In the genomic region with DNA sequence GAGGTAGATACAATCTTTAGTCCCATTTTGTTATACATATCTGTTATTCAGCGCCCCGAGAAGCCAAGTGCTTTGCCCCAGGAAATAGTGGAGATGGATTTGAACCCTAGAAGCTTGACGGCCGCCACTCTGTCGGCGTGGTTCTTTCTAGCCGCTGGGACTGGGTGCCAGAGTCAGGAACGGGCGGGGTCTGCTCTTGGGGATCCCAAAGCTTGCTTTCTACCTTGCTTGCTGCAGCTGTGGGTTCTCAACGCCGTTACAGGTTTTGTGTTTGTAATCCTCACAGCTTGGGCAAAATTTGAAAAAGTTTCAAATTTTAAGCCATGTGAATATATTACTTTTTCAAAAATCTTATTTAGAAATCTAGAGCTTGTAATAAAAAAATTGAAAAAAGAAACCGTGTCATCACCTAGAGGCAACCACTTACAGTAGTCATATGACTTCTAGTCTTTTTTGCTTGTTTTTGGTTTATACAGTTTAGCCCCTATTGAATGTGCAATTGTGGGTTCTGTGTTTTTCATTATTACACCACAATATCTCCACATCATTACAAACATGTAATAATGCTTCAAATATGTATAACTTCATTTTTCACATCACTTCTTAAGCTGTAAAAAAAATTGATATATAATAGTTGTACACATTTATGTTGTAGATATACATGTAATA, we compare ENCODE assay signal across 1 cellular context.
TF ChIP-seq lines count a peak whose summit lies in the region.

No MANE protein-coding gene starts in this region.

TF ChIP-seq in HepG2, 621 proteins besides CTCF, POLR2A, EP300 and RAD21 (continued from another document and continues in another):
- TF ChIP-seq CREB1 (IDR thresholded peaks at IDR 0.05) (peak; percentile 18; the same call in 1 of the 2 replicates), CREB1 (CRISPR knock-in tag; IDR thresholded peaks at IDR 0.05) (no peak), ZBTB7A (CRISPR knock-in tag; IDR thresholded peaks at IDR 0.05) (no peak), ATM (IDR thresholded peaks at IDR 0.05; ENCODE audit: borderline replicate concordance) (no peak), ZNF136 (CRISPR knock-in tag; IDR thresholded peaks at IDR 0.05; ENCODE audit: low read depth) (no peak), ZKSCAN5 (CRISPR knock-in tag; IDR thresholded peaks at IDR 0.05) (no peak), ZNF562 (CRISPR knock-in tag; IDR thresholded peaks at IDR 0.05; ENCODE audit: borderline replicate concordance) (no peak), ASH2L (IDR thresholded peaks at IDR 0.05; ENCODE audit: insufficient read length, low read depth, low read length) (no peak), SYNCRIP (IDR thresholded peaks at IDR 0.05; ENCODE audit: insufficient read depth, low read depth, low read length) (no peak), SRSF1 (optimal IDR thresholded peaks at IDR 0.05; ENCODE audit: low read depth, low read length) (no peak), ZNF138 (CRISPR knock-in tag; IDR thresholded peaks at IDR 0.05; ENCODE audit: low read depth) (no peak), EZH2 (conservative IDR thresholded peaks at IDR 0.05; ENCODE audit: low read depth, low read length) (no peak), ZNF235 (CRISPR knock-in tag; IDR thresholded peaks at IDR 0.05; ENCODE audit: borderline replicate concordance) (0 out of 2 replicates have a peak, but pooled peaks have one; percentile 21), ZNF552 (CRISPR knock-in tag; IDR thresholded peaks at IDR 0.05; ENCODE audit: borderline replicate concordance) (0 out of 2 replicates have a peak, but pooled peaks have one; percentile 54), TOPORS (CRISPR knock-in tag; IDR thresholded peaks at IDR 0.05) (no peak), NFRKB (IDR thresholded peaks at IDR 0.05) (no peak), ZNF761 (CRISPR knock-in tag; conservative IDR thresholded peaks at IDR 0.05) (no peak), ADNP (CRISPR knock-in tag; IDR thresholded peaks at IDR 0.05) (no peak), ZNF33A (CRISPR knock-in tag; IDR thresholded peaks at IDR 0.05; ENCODE audit: borderline replicate concordance) (peak; percentile 59; the same call in 1 of the 2 replicates), ZNF431 (CRISPR knock-in tag; IDR thresholded peaks at IDR 0.05; ENCODE audit: borderline replicate concordance, low read depth) (no peak), MEF2D (CRISPR knock-in tag; IDR thresholded peaks at IDR 0.05) (peak; percentile 10; the same call in 1 of the 2 replicates), MTA1 (CRISPR knock-in tag; IDR thresholded peaks at IDR 0.05; ENCODE audit: borderline replicate concordance) (no peak), ZNF550 (CRISPR knock-in tag; IDR thresholded peaks at IDR 0.05; ENCODE audit: borderline replicate concordance) (no peak), ZKSCAN1 (IDR thresholded peaks at IDR 0.05; ENCODE audit: low read length) (no peak), ZNF17 (CRISPR knock-in tag; IDR thresholded peaks at IDR 0.05) (no peak), FOSL2 (CRISPR knock-in tag; IDR thresholded peaks at IDR 0.05) (no peak), HCFC1 (IDR thresholded peaks at IDR 0.05; ENCODE audit: low read depth, low read length) (no peak)
- TF ChIP-seq, protein P1, sequence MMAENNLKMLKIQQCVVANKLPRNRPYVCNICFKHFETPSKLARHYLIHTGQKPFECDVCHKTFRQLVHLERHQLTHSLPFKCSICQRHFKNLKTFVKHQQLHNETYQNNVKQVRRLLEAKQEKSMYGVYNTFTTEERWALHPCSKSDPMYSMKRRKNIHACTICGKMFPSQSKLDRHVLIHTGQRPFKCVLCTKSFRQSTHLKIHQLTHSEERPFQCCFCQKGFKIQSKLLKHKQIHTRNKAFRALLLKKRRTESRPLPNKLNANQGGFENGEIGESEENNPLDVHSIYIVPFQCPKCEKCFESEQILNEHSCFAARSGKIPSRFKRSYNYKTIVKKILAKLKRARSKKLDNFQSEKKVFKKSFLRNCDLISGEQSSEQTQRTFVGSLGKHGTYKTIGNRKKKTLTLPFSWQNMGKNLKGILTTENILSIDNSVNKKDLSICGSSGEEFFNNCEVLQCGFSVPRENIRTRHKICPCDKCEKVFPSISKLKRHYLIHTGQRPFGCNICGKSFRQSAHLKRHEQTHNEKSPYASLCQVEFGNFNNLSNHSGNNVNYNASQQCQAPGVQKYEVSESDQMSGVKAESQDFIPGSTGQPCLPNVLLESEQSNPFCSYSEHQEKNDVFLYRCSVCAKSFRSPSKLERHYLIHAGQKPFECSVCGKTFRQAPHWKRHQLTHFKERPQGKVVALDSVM (CRISPR knock-in tag; IDR thresholded peaks at IDR 0.05) = no peak
- TF ChIP-seq, protein P2, sequence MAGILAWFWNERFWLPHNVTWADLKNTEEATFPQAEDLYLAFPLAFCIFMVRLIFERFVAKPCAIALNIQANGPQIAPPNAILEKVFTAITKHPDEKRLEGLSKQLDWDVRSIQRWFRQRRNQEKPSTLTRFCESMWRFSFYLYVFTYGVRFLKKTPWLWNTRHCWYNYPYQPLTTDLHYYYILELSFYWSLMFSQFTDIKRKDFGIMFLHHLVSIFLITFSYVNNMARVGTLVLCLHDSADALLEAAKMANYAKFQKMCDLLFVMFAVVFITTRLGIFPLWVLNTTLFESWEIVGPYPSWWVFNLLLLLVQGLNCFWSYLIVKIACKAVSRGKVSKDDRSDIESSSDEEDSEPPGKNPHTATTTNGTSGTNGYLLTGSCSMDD (CRISPR knock-in tag; IDR thresholded peaks at IDR 0.05) = no peak
- TF ChIP-seq, protein P3, sequence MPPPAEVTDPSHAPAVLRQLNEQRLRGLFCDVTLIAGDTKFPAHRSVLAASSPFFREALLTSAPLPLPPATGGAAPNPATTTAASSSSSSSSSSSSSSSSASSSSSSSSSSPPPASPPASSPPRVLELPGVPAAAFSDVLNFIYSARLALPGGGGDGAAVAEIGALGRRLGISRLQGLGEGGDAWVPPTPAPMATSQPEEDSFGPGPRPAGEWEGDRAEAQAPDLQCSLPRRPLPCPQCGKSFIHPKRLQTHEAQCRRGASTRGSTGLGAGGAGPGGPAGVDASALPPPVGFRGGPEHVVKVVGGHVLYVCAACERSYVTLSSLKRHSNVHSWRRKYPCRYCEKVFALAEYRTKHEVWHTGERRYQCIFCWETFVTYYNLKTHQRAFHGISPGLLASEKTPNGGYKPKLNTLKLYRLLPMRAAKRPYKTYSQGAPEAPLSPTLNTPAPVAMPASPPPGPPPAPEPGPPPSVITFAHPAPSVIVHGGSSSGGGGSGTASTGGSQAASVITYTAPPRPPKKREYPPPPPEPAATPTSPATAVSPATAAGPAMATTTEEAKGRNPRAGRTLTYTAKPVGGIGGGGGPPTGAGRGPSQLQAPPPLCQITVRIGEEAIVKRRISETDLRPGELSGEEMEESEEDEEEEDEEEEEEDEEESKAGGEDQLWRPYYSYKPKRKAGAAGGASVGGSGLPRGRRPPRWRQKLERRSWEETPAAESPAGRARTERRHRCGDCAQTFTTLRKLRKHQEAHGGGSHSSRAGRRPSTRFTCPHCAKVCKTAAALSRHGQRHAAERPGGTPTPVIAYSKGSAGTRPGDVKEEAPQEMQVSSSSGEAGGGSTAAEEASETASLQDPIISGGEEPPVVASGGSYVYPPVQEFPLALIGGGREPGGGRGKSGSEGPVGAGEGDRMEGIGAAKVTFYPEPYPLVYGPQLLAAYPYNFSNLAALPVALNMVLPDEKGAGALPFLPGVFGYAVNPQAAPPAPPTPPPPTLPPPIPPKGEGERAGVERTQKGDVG (CRISPR knock-in tag; IDR thresholded peaks at IDR 0.05; ENCODE audit: borderline replicate concordance) = no peak
- TF ChIP-seq, protein P4, sequence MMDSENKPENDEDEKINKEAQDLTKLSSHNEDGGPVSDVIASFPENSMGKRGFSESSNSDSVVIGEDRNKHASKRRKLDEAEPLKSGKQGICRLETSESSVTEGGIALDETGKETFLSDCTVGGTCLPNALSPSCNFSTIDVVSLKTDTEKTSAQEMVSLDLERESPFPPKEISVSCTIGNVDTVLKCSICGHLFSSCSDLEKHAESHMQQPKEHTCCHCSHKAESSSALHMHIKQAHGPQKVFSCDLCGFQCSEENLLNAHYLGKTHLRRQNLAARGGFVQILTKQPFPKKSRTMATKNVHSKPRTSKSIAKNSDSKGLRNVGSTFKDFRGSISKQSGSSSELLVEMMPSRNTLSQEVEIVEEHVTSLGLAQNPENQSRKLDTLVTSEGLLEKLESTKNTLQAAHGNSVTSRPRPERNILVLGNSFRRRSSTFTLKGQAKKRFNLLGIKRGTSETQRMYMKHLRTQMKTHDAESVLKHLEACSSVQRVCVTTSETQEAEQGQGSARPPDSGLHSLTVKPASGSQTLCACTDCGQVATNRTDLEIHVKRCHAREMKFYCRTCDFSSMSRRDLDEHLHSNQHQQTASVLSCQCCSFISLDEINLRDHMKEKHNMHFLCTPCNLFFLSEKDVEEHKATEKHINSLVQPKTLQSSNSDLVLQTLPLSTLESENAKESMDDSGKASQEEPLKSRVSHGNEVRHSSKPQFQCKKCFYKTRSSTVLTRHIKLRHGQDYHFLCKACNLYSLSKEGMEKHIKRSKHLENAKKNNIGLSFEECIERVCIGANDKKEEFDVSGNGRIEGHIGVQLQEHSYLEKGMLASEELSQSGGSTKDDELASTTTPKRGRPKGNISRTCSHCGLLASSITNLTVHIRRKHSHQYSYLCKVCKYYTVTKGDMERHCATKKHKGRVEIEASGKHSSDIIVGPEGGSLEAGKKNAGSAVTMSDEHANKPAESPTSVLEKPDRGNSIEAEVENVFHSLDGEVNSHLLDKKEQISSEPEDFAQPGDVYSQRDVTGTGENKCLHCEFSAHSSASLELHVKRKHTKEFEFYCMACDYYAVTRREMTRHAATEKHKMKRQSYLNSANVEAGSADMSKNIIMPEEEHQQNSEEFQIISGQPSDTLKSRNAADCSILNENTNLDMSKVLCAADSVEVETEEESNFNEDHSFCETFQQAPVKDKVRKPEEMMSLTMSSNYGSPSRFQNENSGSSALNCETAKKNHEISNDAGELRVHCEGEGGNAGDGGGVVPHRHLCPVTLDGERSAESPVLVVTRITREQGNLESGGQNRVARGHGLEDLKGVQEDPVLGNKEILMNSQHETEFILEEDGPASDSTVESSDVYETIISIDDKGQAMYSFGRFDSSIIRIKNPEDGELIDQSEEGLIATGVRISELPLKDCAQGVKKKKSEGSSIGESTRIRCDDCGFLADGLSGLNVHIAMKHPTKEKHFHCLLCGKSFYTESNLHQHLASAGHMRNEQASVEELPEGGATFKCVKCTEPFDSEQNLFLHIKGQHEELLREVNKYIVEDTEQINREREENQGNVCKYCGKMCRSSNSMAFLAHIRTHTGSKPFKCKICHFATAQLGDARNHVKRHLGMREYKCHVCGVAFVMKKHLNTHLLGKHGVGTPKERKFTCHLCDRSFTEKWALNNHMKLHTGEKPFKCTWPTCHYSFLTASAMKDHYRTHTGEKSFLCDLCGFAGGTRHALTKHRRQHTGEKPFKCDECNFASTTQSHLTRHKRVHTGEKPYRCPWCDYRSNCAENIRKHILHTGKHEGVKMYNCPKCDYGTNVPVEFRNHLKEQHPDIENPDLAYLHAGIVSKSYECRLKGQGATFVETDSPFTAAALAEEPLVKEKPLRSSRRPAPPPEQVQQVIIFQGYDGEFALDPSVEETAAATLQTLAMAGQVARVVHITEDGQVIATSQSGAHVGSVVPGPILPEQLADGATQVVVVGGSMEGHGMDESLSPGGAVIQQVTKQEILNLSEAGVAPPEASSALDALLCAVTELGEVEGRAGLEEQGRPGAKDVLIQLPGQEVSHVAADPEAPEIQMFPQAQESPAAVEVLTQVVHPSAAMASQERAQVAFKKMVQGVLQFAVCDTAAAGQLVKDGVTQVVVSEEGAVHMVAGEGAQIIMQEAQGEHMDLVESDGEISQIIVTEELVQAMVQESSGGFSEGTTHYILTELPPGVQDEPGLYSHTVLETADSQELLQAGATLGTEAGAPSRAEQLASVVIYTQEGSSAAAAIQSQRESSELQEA (CRISPR knock-in tag; IDR thresholded peaks at IDR 0.05; ENCODE audit: not compliant biosample characterization) = no peak
- TF ChIP-seq, protein P5, sequence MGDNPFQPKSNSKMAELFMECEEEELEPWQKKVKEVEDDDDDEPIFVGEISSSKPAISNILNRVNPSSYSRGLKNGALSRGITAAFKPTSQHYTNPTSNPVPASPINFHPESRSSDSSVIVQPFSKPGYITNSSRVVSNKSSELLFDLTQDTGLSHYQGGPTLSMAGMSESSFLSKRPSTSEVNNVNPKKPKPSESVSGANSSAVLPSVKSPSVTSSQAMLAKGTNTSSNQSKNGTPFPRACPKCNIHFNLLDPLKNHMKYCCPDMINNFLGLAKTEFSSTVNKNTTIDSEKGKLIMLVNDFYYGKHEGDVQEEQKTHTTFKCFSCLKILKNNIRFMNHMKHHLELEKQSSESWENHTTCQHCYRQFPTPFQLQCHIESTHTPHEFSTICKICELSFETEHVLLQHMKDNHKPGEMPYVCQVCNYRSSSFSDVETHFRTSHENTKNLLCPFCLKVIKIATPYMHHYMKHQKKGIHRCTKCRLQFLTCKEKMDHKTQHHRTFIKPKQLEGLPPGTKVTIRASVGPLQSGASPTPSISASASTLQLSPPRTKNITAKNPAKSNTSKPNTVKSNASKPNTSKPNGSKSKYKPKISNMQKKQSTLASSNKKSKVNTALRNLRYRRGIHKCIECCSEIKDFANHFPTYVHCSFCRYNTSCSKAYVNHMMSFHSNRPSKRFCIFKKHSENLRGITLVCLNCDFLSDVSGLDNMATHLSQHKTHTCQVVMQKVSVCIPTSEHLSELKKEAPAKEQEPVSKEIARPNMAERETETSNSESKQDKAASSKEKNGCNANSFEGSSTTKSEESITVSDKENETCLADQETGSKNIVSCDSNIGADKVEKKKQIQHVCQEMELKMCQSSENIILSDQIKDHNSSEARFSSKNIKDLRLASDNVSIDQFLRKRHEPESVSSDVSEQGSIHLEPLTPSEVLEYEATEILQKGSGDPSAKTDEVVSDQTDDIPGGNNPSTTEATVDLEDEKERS (CRISPR knock-in tag; IDR thresholded peaks at IDR 0.05) = no peak
- TF ChIP-seq, protein P6, sequence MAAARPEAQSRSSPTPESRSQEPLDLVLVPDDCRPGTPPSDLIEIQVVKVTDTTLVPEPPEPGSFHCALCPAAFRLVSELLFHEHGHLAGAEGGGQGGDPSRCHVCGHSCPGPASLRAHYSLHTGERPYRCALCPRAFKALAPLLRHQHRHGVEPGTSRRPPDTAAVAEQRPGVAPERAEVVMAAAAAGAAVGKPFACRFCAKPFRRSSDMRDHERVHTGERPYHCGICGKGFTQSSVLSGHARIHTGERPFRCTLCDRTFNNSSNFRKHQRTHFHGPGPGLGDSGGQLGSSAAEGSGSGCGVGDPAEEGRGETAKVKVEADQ (CRISPR knock-in tag; IDR thresholded peaks at IDR 0.05; ENCODE audit: borderline replicate concordance) = no peak
- TF ChIP-seq, protein P7, sequence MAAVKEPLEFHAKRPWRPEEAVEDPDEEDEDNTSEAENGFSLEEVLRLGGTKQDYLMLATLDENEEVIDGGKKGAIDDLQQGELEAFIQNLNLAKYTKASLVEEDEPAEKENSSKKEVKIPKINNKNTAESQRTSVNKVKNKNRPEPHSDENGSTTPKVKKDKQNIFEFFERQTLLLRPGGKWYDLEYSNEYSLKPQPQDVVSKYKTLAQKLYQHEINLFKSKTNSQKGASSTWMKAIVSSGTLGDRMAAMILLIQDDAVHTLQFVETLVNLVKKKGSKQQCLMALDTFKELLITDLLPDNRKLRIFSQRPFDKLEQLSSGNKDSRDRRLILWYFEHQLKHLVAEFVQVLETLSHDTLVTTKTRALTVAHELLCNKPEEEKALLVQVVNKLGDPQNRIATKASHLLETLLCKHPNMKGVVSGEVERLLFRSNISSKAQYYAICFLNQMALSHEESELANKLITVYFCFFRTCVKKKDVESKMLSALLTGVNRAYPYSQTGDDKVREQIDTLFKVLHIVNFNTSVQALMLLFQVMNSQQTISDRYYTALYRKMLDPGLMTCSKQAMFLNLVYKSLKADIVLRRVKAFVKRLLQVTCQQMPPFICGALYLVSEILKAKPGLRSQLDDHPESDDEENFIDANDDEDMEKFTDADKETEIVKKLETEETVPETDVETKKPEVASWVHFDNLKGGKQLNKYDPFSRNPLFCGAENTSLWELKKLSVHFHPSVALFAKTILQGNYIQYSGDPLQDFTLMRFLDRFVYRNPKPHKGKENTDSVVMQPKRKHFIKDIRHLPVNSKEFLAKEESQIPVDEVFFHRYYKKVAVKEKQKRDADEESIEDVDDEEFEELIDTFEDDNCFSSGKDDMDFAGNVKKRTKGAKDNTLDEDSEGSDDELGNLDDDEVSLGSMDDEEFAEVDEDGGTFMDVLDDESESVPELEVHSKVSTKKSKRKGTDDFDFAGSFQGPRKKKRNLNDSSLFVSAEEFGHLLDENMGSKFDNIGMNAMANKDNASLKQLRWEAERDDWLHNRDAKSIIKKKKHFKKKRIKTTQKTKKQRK (IDR thresholded peaks at IDR 0.05; ENCODE audit: low read length) = no peak
